25 cellular contexts compared by ENCODE assay signal in genomic region chr5:111518747-111519146, GRCh38.
"Had no signal": no experiment of that assay in that cellular context is flagged by ENCODE, and none has a peak within 500 bp of the region (broad histone marks: within the 10 kb centered on the region; RNA-seq: fewer than 3 reads in every experiment).

No MANE protein-coding gene starts in this region.

- H3K36me3 Mint-ChIP-seq: immature natural killer cell; stimulated activated memory B cell treated with anti-CD40 and anti-IgM and Interleukin-4, amounts not matched to agents 10 μg/mL and 1 μg/mL and 100 μg/mL, for 72 hours had no signal

- FAIRE-seq: colon, keratinocyte had no signal

- H3K27me3 ChIP-seq: gastroesophageal sphincter, ovary, spleen, tibial artery, upper lobe of left lung, uterus had no signal

- H3K27ac ChIP-seq: epithelial cell of prostate, esophagus muscularis mucosa, gastroesophageal sphincter, left ventricle myocardium inferior, ovary, spleen, tibial artery, upper lobe of left lung, uterus had no signal

- H3K4me1 ChIP-seq: left ventricle myocardium inferior, uterus had no signal

- H3K4me1 Mint-ChIP-seq: immature natural killer cell had no signal

- H3K4me3 Mint-ChIP-seq: dendritic cell treated with granulocyte-macrophage colony-stimulating factor and Interleukin-4, amounts not matched to agents 40 ng/mL and 50 ng/mL, for 4 days; effector memory CD8-positive, alpha-beta T cell; immature natural killer cell; naive thymus-derived CD4-positive, alpha-beta T cell; nephron progenitor cell; stimulated activated memory B cell treated with anti-CD40 and anti-IgM and Interleukin-4, amounts not matched to agents 10 μg/mL and 1 μg/mL and 100 μg/mL, for 72 hours; stimulated activated naive CD8-positive, alpha-beta T cell treated with anti-CD3 and anti-CD28 coated beads, Interleukin-15, Interleukin-2, amounts not matched to agents 100 ng/mL and 50 ng/mL, for 24 hours had no signal

- H3K9me3 ChIP-seq: esophagus muscularis mucosa, gastroesophageal sphincter, left ventricle myocardium inferior, ovary, spleen, tibial artery, upper lobe of left lung, uterus had no signal

- H3K27ac Mint-ChIP-seq: dendritic cell treated with granulocyte-macrophage colony-stimulating factor and Interleukin-4, amounts not matched to agents 40 ng/mL and 50 ng/mL, for 4 days; effector memory CD8-positive, alpha-beta T cell; immature natural killer cell; naive thymus-derived CD4-positive, alpha-beta T cell; nephron progenitor cell; stimulated activated memory B cell treated with anti-CD40 and anti-IgM and Interleukin-4, amounts not matched to agents 10 μg/mL and 1 μg/mL and 100 μg/mL, for 72 hours; stimulated activated naive CD8-positive, alpha-beta T cell treated with anti-CD3 and anti-CD28 coated beads, Interleukin-15, Interleukin-2, amounts not matched to agents 100 ng/mL and 50 ng/mL, for 24 hours had no signal

- H3K36me3 ChIP-seq: esophagus muscularis mucosa, gastroesophageal sphincter, left ventricle myocardium inferior, ovary, spleen, tibial artery, upper lobe of left lung, uterus had no signal

- H3K27me3 Mint-ChIP-seq: dendritic cell treated with granulocyte-macrophage colony-stimulating factor and Interleukin-4, amounts not matched to agents 40 ng/mL and 50 ng/mL, for 4 days; stimulated activated memory B cell treated with anti-CD40 and anti-IgM and Interleukin-4, amounts not matched to agents 10 μg/mL and 1 μg/mL and 100 μg/mL, for 72 hours had no signal

- DNase-seq: effector memory CD8-positive, alpha-beta T cell; foreskin fibroblast; immature natural killer cell; left ventricle myocardium inferior; mesenchymal stem cell; naive thymus-derived CD4-positive, alpha-beta T cell; nephron progenitor cell; ovary; right cardiac atrium; spleen; stimulated activated CD4-positive, alpha-beta T cell treated with anti-CD3 and anti-CD28 coated beads, Interleukin-15, amount 100 ng/mL, for 24 hours; stimulated activated CD4-positive, alpha-beta T cell treated with anti-CD3 and anti-CD28 coated beads, Interleukin-1b, Interleukin-23, amount 100 ng/mL, for 48 hours; stimulated activated CD4-positive, alpha-beta T cell treated with anti-CD3 and anti-CD28 coated beads, Interleukin-4, amount 100 ng/mL, for 24 hours; tibial artery; uterus had no signal

- H3K4me3 ChIP-seq: esophagus muscularis mucosa, gastroesophageal sphincter, left ventricle myocardium inferior, lung, ovary, spleen, tibial artery, upper lobe of left lung, uterus had no signal

- H3K9me3 Mint-ChIP-seq: dendritic cell treated with granulocyte-macrophage colony-stimulating factor and Interleukin-4, amounts not matched to agents 40 ng/mL and 50 ng/mL, for 4 days; effector memory CD8-positive, alpha-beta T cell; immature natural killer cell; nephron progenitor cell; stimulated activated memory B cell treated with anti-CD40 and anti-IgM and Interleukin-4, amounts not matched to agents 10 μg/mL and 1 μg/mL and 100 μg/mL, for 72 hours; stimulated activated naive CD8-positive, alpha-beta T cell treated with anti-CD3 and anti-CD28 coated beads, Interleukin-15, Interleukin-2, amounts not matched to agents 100 ng/mL and 50 ng/mL, for 24 hours had no signal
